ENCODE assay signal across 8 cellular contexts in genomic region chr3:184334470-184335158, GRCh38. TPM values are rescaled to one million over a fixed set of nuclear protein-coding genes. Genes with fewer than 3 reads are reported as not detected.
A peak's percentile ranks its signal among the peaks of the same experiment; 100 is the strongest.
DNase-seq lines count a peak whose midpoint lies in the region; ATAC-seq lines count a peak whose summit lies in the region.

No MANE protein-coding gene starts in this region.

- intact Hi-C loops in left ventricle myocardium superior (cut with micrococcal nuclease) = no loop called here

- no peak for ATAC-seq in left ventricle myocardium superior

- peak; percentile 64 for DNase-seq in stimulated activated CD4-positive, alpha-beta T cell treated with anti-CD3 and anti-CD28 coated beads, Interleukin-1b, Interleukin-23, amount 100 ng/mL, for 48 hours
- no peak for DNase-seq in stimulated activated CD4-positive, alpha-beta T cell treated with anti-CD3 and anti-CD28 coated beads, Interleukin-12 subunit alpha, Interleukin-12 subunit beta, amount 100 ng/mL, for 4 hours
- DNase-seq in activated effector memory CD4-positive, alpha-beta T cell treated with Interleukin-2 at 50 U/mL for 16 hours = peak; percentile 11
- DNase-seq in left ventricle myocardium superior (peak; percentile 35), NCI-H1436 (lab: John Stamatoyannopoulos, UW) (no peak), HPDE6-E6E7 (ENCODE audit: extremely low spot score) (no peak), NCI-H1930 (lab: John Stamatoyannopoulos, UW) (no peak)
- peak; percentile 39 to 42 for DNase-seq in stimulated activated CD8-positive, alpha-beta memory T cell treated with anti-CD3 and anti-CD28 coated beads, Interleukin-15, amount 100 ng/mL, for 48 hours (ENCODE audit: low read depth in 2 of 2)

RNA-seq across cellular contexts. Expression of gene FAM131A, which starts 2.8 kb away (rescaled TPM):
- 41.0 TPM for total RNA-seq in left ventricle myocardium superior

RNA-seq across cellular contexts. Expression of gene EIF4G1, which starts 20.2 kb away (rescaled TPM):
- total RNA-seq in left ventricle myocardium superior = 250 TPM

RNA-seq across cellular contexts. Expression of gene CLCN2, which starts 26.8 kb away (rescaled TPM):
- 3.6 TPM for total RNA-seq in left ventricle myocardium superior

RNA-seq across cellular contexts. Expression of gene POLR2H, which starts 26.9 kb away (rescaled TPM):
- 26.0 TPM for total RNA-seq in left ventricle myocardium superior

RNA-seq across cellular contexts. Expression of gene PSMD2, which starts 35.6 kb away (rescaled TPM):
- 242 TPM for total RNA-seq in left ventricle myocardium superior

Comparison
In these comparisons a context has a peak if more than half of its experiments do, and no peak if none do; other contexts are left out.
1. DNase-seq: peak in stimulated activated CD4-positive, alpha-beta T cell treated with anti-CD3 and anti-CD28 coated beads, Interleukin-1b, Interleukin-23, amount 100 ng/mL, for 48 hours (single experiment), activated effector memory CD4-positive, alpha-beta T cell treated with Interleukin-2 at 50 U/mL for 16 hours (single experiment), left ventricle myocardium superior (single experiment) and stimulated activated CD8-positive, alpha-beta memory T cell treated with anti-CD3 and anti-CD28 coated beads, Interleukin-15, amount 100 ng/mL, for 48 hours (2 of 2); none in stimulated activated CD4-positive, alpha-beta T cell treated with anti-CD3 and anti-CD28 coated beads, Interleukin-12 subunit alpha, Interleukin-12 subunit beta, amount 100 ng/mL, for 4 hours (single experiment), NCI-H1436 (single experiment), HPDE6-E6E7 (single experiment) and NCI-H1930 (0 of 2).